ENCODE assay signal across 21 cellular contexts in the genomic region with DNA sequence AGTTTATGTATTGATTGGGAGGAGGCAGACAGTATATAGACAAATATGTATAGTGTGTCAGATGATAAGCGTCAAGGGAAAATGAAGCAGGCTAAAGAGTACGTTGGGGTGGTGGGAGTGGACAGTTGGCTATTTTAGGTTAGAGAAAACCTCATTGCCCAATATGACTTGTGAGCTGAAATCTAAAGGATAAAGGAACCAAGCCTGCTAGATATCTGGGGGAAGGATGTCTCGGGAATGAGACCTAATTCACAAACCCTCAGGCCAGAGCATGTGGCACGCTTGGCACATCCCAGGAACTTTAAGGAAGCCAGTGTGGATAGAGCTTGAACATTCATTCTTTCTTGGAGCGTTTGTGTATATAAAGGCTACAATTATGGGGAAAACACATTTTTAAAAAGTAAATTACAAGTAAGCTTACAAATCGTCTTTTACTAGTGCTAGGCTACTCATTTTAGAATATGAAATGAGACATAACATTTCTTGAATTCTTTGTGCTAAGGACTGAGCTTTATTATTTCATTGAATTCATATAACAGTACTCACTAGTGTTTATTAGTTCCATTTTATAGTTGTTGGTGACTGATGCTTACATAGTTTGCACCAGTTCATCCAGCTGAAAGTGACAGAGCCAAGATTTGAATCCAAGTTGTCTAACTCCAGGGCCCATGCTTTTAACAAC.
"Had no signal": no experiment of that assay in that cellular context is flagged by ENCODE, and none has a peak within 500 bp of the region (broad histone marks: within the 10 kb centered on the region; RNA-seq: fewer than 3 reads in every experiment).

No MANE protein-coding gene starts in this region.

- DNase-seq: activated B cell treated with CpG ODN at 0.5 μM for 24 hours; activated CD4-positive, alpha-beta memory T cell treated with anti-CD3 and anti-CD28 coated beads, Interleukin-2, amount 10 ng/mL, durations not matched to agents 7 days and 5 days; activated CD4-positive, alpha-beta T cell treated with anti-CD3 and anti-CD28 coated beads for 4 hours; activated CD8-positive, alpha-beta memory T cell treated with anti-CD3 and anti-CD28 coated beads, Interleukin-2, amount 10 ng/mL, durations not matched to agents 7 days and 5 days; activated naive CD4-positive, alpha-beta T cell; activated naive CD8-positive, alpha-beta T cell treated with anti-CD3 and anti-CD28 coated beads for 36 hours; amniotic stem cell; caudate nucleus; colonic mucosa; erythroblast; gastrocnemius medialis; head of caudate nucleus; kidney; nucleus accumbens; stimulated activated naive CD8-positive, alpha-beta T cell treated with anti-CD3 and anti-CD28 coated beads, Interleukin-15, Interleukin-2, amounts not matched to agents 100 U/mL and 50 U/mL, for 24 hours; transverse colon had no signal

- H3K27ac ChIP-seq: colonic mucosa, gastrocnemius medialis, skin epidermis, transverse colon, vagina had no signal

- H3K4me3 ChIP-seq: colonic mucosa, gastrocnemius medialis, lung, skin epidermis, transverse colon, vagina had no signal

- ATAC-seq: activated CD8-positive, alpha-beta memory T cell treated with anti-CD3 and anti-CD28 coated beads, Interleukin-2, amount 10 ng/mL, durations not matched to agents 7 days and 5 days; gastrocnemius medialis; left lobe of liver; natural killer cell treated with Interleukin-12 subunit alpha and Interleukin-12 subunit beta and Interleukin-15 and Interleukin-18, amount 100 ng/mL, for 72 hours; stimulated activated naive CD8-positive, alpha-beta T cell treated with anti-CD3 and anti-CD28 coated beads, Interleukin-15, Interleukin-2, amounts not matched to agents 100 U/mL and 50 U/mL, for 24 hours had no signal

- H3K4me1 ChIP-seq: colonic mucosa, transverse colon had no signal

- H3K27me3 ChIP-seq: colonic mucosa, gastrocnemius medialis, transverse colon, vagina had no signal

- H3K9me3 ChIP-seq: colonic mucosa, gastrocnemius medialis, transverse colon, vagina had no signal
